1 cellular context compared by ENCODE assay signal in the genomic region with DNA sequence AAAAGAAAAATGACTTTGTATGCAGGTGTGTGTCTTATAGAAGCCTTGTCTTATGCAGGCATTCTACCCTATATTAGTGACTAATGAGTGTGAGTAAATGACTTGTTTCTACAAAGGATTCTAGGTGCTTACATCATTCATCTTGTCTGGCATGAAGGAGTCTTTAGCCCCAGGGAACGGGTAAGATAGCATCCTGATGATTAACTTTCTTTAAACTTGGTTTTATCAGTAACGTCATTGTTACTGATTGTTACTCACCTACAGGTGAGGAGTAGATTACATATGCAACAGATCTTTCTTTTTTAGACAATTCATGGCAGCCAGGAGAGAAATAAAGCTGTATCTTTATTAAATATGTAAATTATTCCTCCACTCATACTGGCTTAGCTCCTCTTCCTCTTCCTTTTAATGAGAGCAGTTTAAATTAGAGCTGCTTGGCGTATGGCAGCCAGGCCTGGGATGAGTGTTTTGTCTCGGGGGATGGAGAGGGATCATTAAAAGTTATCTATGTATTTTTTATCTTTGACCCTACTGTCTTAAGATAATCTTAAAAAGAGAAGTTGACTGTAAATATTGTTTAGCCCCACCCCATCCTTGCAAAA.
A peak's percentile ranks its signal among the peaks of the same experiment; 100 is the strongest.
TF ChIP-seq lines count a peak whose summit lies in the region.

No MANE protein-coding gene starts in this region.

TF ChIP-seq in A549, 52 proteins besides CTCF, POLR2A, EP300 and RAD21:
- TF ChIP-seq GATA3 (IDR thresholded peaks at IDR 0.05; ENCODE audit: borderline replicate concordance) (peak; percentile 90), CEBPB (IDR thresholded peaks at IDR 0.05) (peak in 1 of 2 experiments; percentile 51; a peak in 1 of 4 replicates), JUNB (IDR thresholded peaks at IDR 0.05) (peak; percentile 83), POLR2AphosphoS2 (conservative IDR thresholded peaks at IDR 0.05; ENCODE audit: low read length) (0 out of 2 replicates have a peak, but pooled peaks have one; percentile 8), MAZ (IDR thresholded peaks at IDR 0.05; ENCODE audit: borderline replicate concordance, low read depth, low read length) (no peak), FOSL2 (IDR thresholded peaks at IDR 0.05) (peak; percentile 75), FOSL2 (CRISPR knock-in tag; IDR thresholded peaks at IDR 0.05) (peak; percentile 88), JUN (IDR thresholded peaks at IDR 0.05) (peak; percentile 27 to 55; a peak in 1 of 5 replicates)
- TF ChIP-seq, protein P1, sequence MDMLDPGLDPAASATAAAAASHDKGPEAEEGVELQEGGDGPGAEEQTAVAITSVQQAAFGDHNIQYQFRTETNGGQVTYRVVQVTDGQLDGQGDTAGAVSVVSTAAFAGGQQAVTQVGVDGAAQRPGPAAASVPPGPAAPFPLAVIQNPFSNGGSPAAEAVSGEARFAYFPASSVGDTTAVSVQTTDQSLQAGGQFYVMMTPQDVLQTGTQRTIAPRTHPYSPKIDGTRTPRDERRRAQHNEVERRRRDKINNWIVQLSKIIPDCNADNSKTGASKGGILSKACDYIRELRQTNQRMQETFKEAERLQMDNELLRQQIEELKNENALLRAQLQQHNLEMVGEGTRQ (IDR thresholded peaks at IDR 0.05), result no peak
- TF ChIP-seq, protein P2, sequence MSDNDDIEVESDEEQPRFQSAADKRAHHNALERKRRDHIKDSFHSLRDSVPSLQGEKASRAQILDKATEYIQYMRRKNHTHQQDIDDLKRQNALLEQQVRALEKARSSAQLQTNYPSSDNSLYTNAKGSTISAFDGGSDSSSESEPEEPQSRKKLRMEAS (IDR thresholded peaks at IDR 0.05), result 0 out of 2 replicates have a peak, but pooled peaks have one; percentile 1
